ENCODE assay signal across 17 cellular contexts in genomic region chr2:86671304-86671981, GRCh38. TPM values are rescaled to one million over a fixed set of nuclear protein-coding genes. Genes with fewer than 3 reads are reported as not detected.
DNase-seq lines count a peak whose midpoint lies in the region; ATAC-seq, FAIRE-seq and TF ChIP-seq lines count a peak whose summit lies in the region.
"Had no signal": no experiment of that assay in that cellular context is flagged by ENCODE, and none has a peak within 500 bp of the region (broad histone marks: within the 10 kb centered on the region; RNA-seq: fewer than 3 reads in every experiment).

No MANE protein-coding gene starts in this region.

- H3K4me3 Mint-ChIP-seq in stimulated activated naive CD8-positive, alpha-beta T cell treated with anti-CD3 and anti-CD28 coated beads, Interleukin-15, amount 100 ng/mL, for 72 hours: no peak overlapping the region
- H3K4me3 Mint-ChIP-seq in glutamatergic neuron (ENCODE audit: unreplicated experiment): no peak overlapping the region
- H3K4me3 Mint-ChIP-seq: brain, H9, WTC11 had no signal

- H3K4me3 ChIP-seq in LNCaP clone FGC (ENCODE audit: low read depth, low read length) (no peak overlapping the region), bronchial epithelial cell (ENCODE audit: low read depth, low read length) (no peak overlapping the region), right cardiac atrium (ENCODE audit: low read length) (no peak overlapping the region), testis (no peak overlapping the region)
- H3K4me3 ChIP-seq: esophagus squamous epithelium, SJCRH30, stomach had no signal

- H3K27me3 Mint-ChIP-seq in stimulated activated naive CD8-positive, alpha-beta T cell treated with anti-CD3 and anti-CD28 coated beads, Interleukin-15, amount 100 ng/mL, for 72 hours: no peaks in the 10 kb centered on the region
- H3K27me3 Mint-ChIP-seq in glutamatergic neuron (ENCODE audit: unreplicated experiment): peaks cover 4% of the 10 kb centered on the region
- H3K27me3 Mint-ChIP-seq: brain had no signal

- no peak for TF ChIP-seq CTCF in LNCaP clone FGC (IDR thresholded peaks at IDR 0.05; ENCODE audit: control insufficient read depth, extremely low read depth, insufficient read depth)
- no peak for TF ChIP-seq CTCF in bronchial epithelial cell (IDR thresholded peaks at IDR 0.05; ENCODE audit: insufficient read depth, low read length, severe bottlenecking)
- no peak for TF ChIP-seq CTCF in testis (IDR thresholded peaks at IDR 0.05)
- no peak for TF ChIP-seq CTCF in glutamatergic neuron (IDR thresholded peaks at IDR 0.05; ENCODE audit: partially characterized antibody, unreplicated experiment)

- no peaks in the 10 kb centered on the region for H3K36me3 Mint-ChIP-seq in glutamatergic neuron (ENCODE audit: unreplicated experiment)

- H3K27ac Mint-ChIP-seq in stimulated activated naive CD8-positive, alpha-beta T cell treated with anti-CD3 and anti-CD28 coated beads, Interleukin-15, amount 100 ng/mL, for 72 hours: no peak overlapping the region
- H3K27ac Mint-ChIP-seq in glutamatergic neuron (ENCODE audit: unreplicated experiment): no peak overlapping the region
- H3K27ac Mint-ChIP-seq: H9, WTC11 had no signal

- H3K4me1 ChIP-seq in right cardiac atrium (ENCODE audit: control insufficient read depth, insufficient read depth, low read length): no peaks in the 10 kb centered on the region
- H3K4me1 ChIP-seq in testis: peaks cover 12% of the 10 kb centered on the region

- DNase-seq in LNCaP clone FGC (ENCODE audit: low read depth) (peak; percentile 34), bronchial epithelial cell (ENCODE audit: low read depth) (peak; percentile 43), right cardiac atrium (peak in 1 of 3 donors; percentile 58), testis (peak; percentile 26), glutamatergic neuron (no peak)
- no peak for DNase-seq in stimulated activated naive CD8-positive, alpha-beta T cell treated with anti-CD3 and anti-CD28 coated beads, Interleukin-15, amount 100 ng/mL, for 72 hours
- DNase-seq: activated T-cell treated with anti-CD3 and anti-CD28 coated beads, Interleukin-2, amount 50 U/mL, for 1 hour; esophagus squamous epithelium; H9; KG1; occipital lobe; SJCRH30; stimulated activated CD4-positive, alpha-beta T cell treated with anti-CD3 and anti-CD28 coated beads, Interleukin-2, amount 100 ng/mL, for 48 hours; stomach had no signal

- TF ChIP-seq POLR2A in testis (IDR thresholded peaks at IDR 0.05): no peak

- no peaks in the 10 kb centered on the region for H3K9me3 ChIP-seq in right cardiac atrium (ENCODE audit: control insufficient read depth, low read length)
- H3K9me3 ChIP-seq in testis: no peaks in the 10 kb centered on the region
- H3K9me3 ChIP-seq: esophagus squamous epithelium, stomach had no signal

- no peaks in the 10 kb centered on the region for H3K27me3 ChIP-seq in bronchial epithelial cell (ENCODE audit: control insufficient read depth, insufficient read depth, low read length)
- H3K27me3 ChIP-seq in right cardiac atrium (ENCODE audit: control insufficient read depth, insufficient read depth): no peaks in the 10 kb centered on the region
- H3K27me3 ChIP-seq in testis: no peaks in the 10 kb centered on the region
- H3K27me3 ChIP-seq: esophagus squamous epithelium, SJCRH30, stomach had no signal

- no peak for FAIRE-seq in bronchial epithelial cell (lab: Jason Lieb, UNC)

- intact Hi-C loops in right cardiac atrium (cut with DNase I) (no loop called here), testis (cut with DNase I; ENCODE audit: low total_unique reads) (no loop called here)

- peaks cover 0 to 8% of the 10 kb centered on the region in 2 donors for H3K9me3 Mint-ChIP-seq in stimulated activated naive CD8-positive, alpha-beta T cell treated with anti-CD3 and anti-CD28 coated beads, Interleukin-15, amount 100 ng/mL, for 72 hours
- H3K9me3 Mint-ChIP-seq in glutamatergic neuron (ENCODE audit: unreplicated experiment): no peaks in the 10 kb centered on the region

- H3K27ac ChIP-seq in right cardiac atrium (ENCODE audit: low read length): peak overlapping the region; percentile 61
- H3K27ac ChIP-seq in testis: peak overlapping the region in 1 of 2 donors; percentile 59
- H3K27ac ChIP-seq: esophagus squamous epithelium, SJCRH30 had no signal

- 28% methylated on average over 5 of the region's 5 CpGs for WGBS in right cardiac atrium
- WGBS in testis, 2 donors: 34 to 45% methylated on average over 5 of the region's 5 CpGs

- H3K4me1 Mint-ChIP-seq in stimulated activated naive CD8-positive, alpha-beta T cell treated with anti-CD3 and anti-CD28 coated beads, Interleukin-15, amount 100 ng/mL, for 72 hours: no peaks in the 10 kb centered on the region
- H3K4me1 Mint-ChIP-seq in glutamatergic neuron (ENCODE audit: low read depth, unreplicated experiment): no peaks in the 10 kb centered on the region
- H3K4me1 Mint-ChIP-seq: H9, WTC11 had no signal

- ATAC-seq in right cardiac atrium (peak; percentile 29 to 82), GM21381 (IDR thresholded peaks at IDR 0.05; ENCODE audit: unreplicated experiment) (no peak)
- no peak for ATAC-seq in stimulated activated naive CD8-positive, alpha-beta T cell treated with anti-CD3 and anti-CD28 coated beads, Interleukin-15, amount 100 ng/mL, for 72 hours
- ATAC-seq: WTC11 had no signal

- H3K36me3 ChIP-seq in bronchial epithelial cell (ENCODE audit: control insufficient read depth, insufficient read depth, low read length): no peaks in the 10 kb centered on the region
- no peaks in the 10 kb centered on the region for H3K36me3 ChIP-seq in testis (ENCODE audit: low read depth, missing control alignments)
- H3K36me3 ChIP-seq: esophagus squamous epithelium, SJCRH30, stomach had no signal

RNA-seq across cellular contexts. Expression of gene RNF103, which starts 47.8 kb away (rescaled TPM):
- 17.7 and 18.2 TPM in 2 replicates for total RNA-seq in bronchial epithelial cell
- 10 to 100 TPM; 37.1 to 46.2 (median 43.5) TPM for total RNA-seq in right cardiac atrium
- polyA plus RNA-seq in right cardiac atrium: 39.3 TPM
- 10 to 100 TPM; 48.2 to 59.7 TPM for total RNA-seq in testis
- polyA plus RNA-seq in testis (ENCODE audit: insufficient read depth, low read depth, low replicate concordance): 53.7 TPM
- 25.2 TPM for total RNA-seq in glutamatergic neuron (ENCODE audit: unreplicated experiment)

RNA-seq across cellular contexts. Expression of gene RMND5A, which starts 48.6 kb away (rescaled TPM):
- total RNA-seq in bronchial epithelial cell (48.5 and 53.7 TPM in 2 replicates), right cardiac atrium (10 to 100 TPM; 49.9 to 68.1 (median 65.2) TPM), testis (10 to 100 TPM; 31.3 to 31.7 TPM), glutamatergic neuron (ENCODE audit: unreplicated experiment) (38.8 TPM)
- polyA plus RNA-seq in right cardiac atrium (28.3 TPM), testis (ENCODE audit: insufficient read depth, low read depth, low replicate concordance) (28.4 TPM)

Comparison
In these comparisons a context has a peak if more than half of its experiments do, and no peak if none do; other contexts are left out.
1. DNase-seq: peak in LNCaP clone FGC (single experiment), bronchial epithelial cell (single experiment) and testis (single experiment); none in stimulated activated naive CD8-positive, alpha-beta T cell treated with anti-CD3 and anti-CD28 coated beads, Interleukin-15, amount 100 ng/mL, for 72 hours (0 of 2) and glutamatergic neuron (single experiment).
2. ATAC-seq: peak in right cardiac atrium (2 of 2); none in stimulated activated naive CD8-positive, alpha-beta T cell treated with anti-CD3 and anti-CD28 coated beads, Interleukin-15, amount 100 ng/mL, for 72 hours (single experiment) and GM21381 (single experiment).